Comparison of ENCODE assay signal across 28 cellular contexts in genomic region chr5:72749362-72749997, GRCh38.
"Had no signal": no experiment of that assay in that cellular context is flagged by ENCODE, and none has a peak within 500 bp of the region (broad histone marks: within the 10 kb centered on the region; RNA-seq: fewer than 3 reads in every experiment).

No MANE protein-coding gene starts in this region.

- H3K4me1 Mint-ChIP-seq: activated CD4-positive, alpha-beta T cell treated with anti-CD3 and anti-CD28 coated beads, Interleukin-2, amount 10 ng/mL, durations not matched to agents 24 days and 14 days; activated naive CD8-positive, alpha-beta T cell treated with anti-CD3 and anti-CD28 coated beads for 36 hours; memory B cell; naive thymus-derived CD8-positive, alpha-beta T cell; neural crest cell had no signal

- H3K36me3 ChIP-seq: adrenal gland, cardiac muscle cell, colonic mucosa, gastrocnemius medialis, right atrium auricular region, thoracic aorta had no signal

- H3K27me3 ChIP-seq: adrenal gland, body of pancreas, cardiac muscle cell, colonic mucosa, gastrocnemius medialis, right atrium auricular region had no signal

- DNase-seq: activated CD4-positive, alpha-beta memory T cell treated with anti-CD3 and anti-CD28 coated beads for 36 hours; activated CD4-positive, alpha-beta T cell treated with anti-CD3 and anti-CD28 coated beads, Interleukin-2, amount 10 ng/mL, durations not matched to agents 24 days and 14 days; activated CD8-positive, alpha-beta memory T cell treated with anti-CD3 and anti-CD28 coated beads, Interleukin-2, amount 50 U/mL, for 4 hours; activated effector memory CD4-positive, alpha-beta T cell treated with anti-CD3 and anti-CD28 coated beads, Interleukin-2, amount 50 U/mL, for 16 hours; activated naive CD4-positive, alpha-beta T cell treated with anti-CD3 and anti-CD28 coated beads for 36 hours; activated naive CD8-positive, alpha-beta T cell treated with anti-CD3 and anti-CD28 coated beads for 36 hours; activated T-cell treated with anti-CD3 and anti-CD28 coated beads, Interleukin-2, amount 50 U/mL, for 1 hour; adrenal gland; aorta; body of pancreas; cerebellar nuclear complex; colonic mucosa; effector memory CD4-positive, alpha-beta T cell; erythroblast; gastrocnemius medialis; head of caudate nucleus; hypothalamus; naive thymus-derived CD8-positive, alpha-beta T cell; stimulated activated CD4-positive, alpha-beta T cell treated with anti-CD3 and anti-CD28 coated beads, Interleukin-4, amount 100 ng/mL, for 1 hour; trophoblast cell had no signal

- H3K4me1 ChIP-seq: adrenal gland, body of pancreas, colonic mucosa, gastrocnemius medialis, right atrium auricular region had no signal

- H3K27ac ChIP-seq: adrenal gland, body of pancreas, cardiac muscle cell, colonic mucosa, gastrocnemius medialis, right atrium auricular region, thoracic aorta had no signal

- H3K36me3 Mint-ChIP-seq: activated CD4-positive, alpha-beta memory T cell treated with anti-CD3 and anti-CD28 coated beads for 36 hours; activated naive CD8-positive, alpha-beta T cell treated with anti-CD3 and anti-CD28 coated beads for 36 hours; memory B cell; naive thymus-derived CD8-positive, alpha-beta T cell had no signal

- ATAC-seq: activated CD4-positive, CD25-positive, alpha-beta regulatory T cell treated with anti-CD3 and anti-CD28 coated beads, Interleukin-2, amount 50 U/mL, for 24 hours; body of pancreas; gastrocnemius medialis; naive thymus-derived CD8-positive, alpha-beta T cell had no signal

- H3K4me3 Mint-ChIP-seq: activated CD4-positive, alpha-beta memory T cell treated with anti-CD3 and anti-CD28 coated beads for 36 hours; activated CD4-positive, alpha-beta T cell treated with anti-CD3 and anti-CD28 coated beads, Interleukin-2, amount 10 ng/mL, durations not matched to agents 24 days and 14 days; activated naive CD4-positive, alpha-beta T cell treated with anti-CD3 and anti-CD28 coated beads for 36 hours; activated naive CD8-positive, alpha-beta T cell treated with anti-CD3 and anti-CD28 coated beads for 36 hours; activated T-helper 1 cell treated with anti-CD3 and anti-CD28 coated beads, Interleukin-12 subunit alpha, Interleukin-12 subunit beta, Interleukin-2, Interleukin-4 antibody, amounts not matched to agents 30 ng/mL and 10 ng/mL and 1 ng/mL, durations not matched to agents 14 hours and 24 hours and 36 hours; memory B cell; naive thymus-derived CD8-positive, alpha-beta T cell; neural crest cell; stimulated activated naive CD8-positive, alpha-beta T cell treated with anti-CD3 and anti-CD28 coated beads, Interleukin-15, Interleukin-2, amounts not matched to agents 100 ng/mL and 50 ng/mL, for 24 hours had no signal

- H3K27ac Mint-ChIP-seq: activated CD4-positive, alpha-beta memory T cell treated with anti-CD3 and anti-CD28 coated beads for 36 hours; activated CD4-positive, alpha-beta T cell treated with anti-CD3 and anti-CD28 coated beads, Interleukin-2, amount 10 ng/mL, durations not matched to agents 24 days and 14 days; activated naive CD4-positive, alpha-beta T cell treated with anti-CD3 and anti-CD28 coated beads for 36 hours; activated naive CD8-positive, alpha-beta T cell treated with anti-CD3 and anti-CD28 coated beads for 36 hours; activated T-helper 1 cell treated with anti-CD3 and anti-CD28 coated beads, Interleukin-12 subunit alpha, Interleukin-12 subunit beta, Interleukin-2, Interleukin-4 antibody, amounts not matched to agents 30 ng/mL and 10 ng/mL and 1 ng/mL, durations not matched to agents 14 hours and 24 hours and 36 hours; memory B cell; naive thymus-derived CD8-positive, alpha-beta T cell; stimulated activated naive CD8-positive, alpha-beta T cell treated with anti-CD3 and anti-CD28 coated beads, Interleukin-15, Interleukin-2, amounts not matched to agents 100 ng/mL and 50 ng/mL, for 24 hours had no signal

- H3K27me3 Mint-ChIP-seq: memory B cell had no signal

- H3K4me3 ChIP-seq: adrenal gland, body of pancreas, cardiac muscle cell, colonic mucosa, gastrocnemius medialis, right atrium auricular region, thoracic aorta had no signal

- H3K9me3 ChIP-seq: adrenal gland, body of pancreas, colonic mucosa, gastrocnemius medialis, right atrium auricular region, thoracic aorta had no signal

- H3K9me3 Mint-ChIP-seq: activated CD4-positive, alpha-beta memory T cell treated with anti-CD3 and anti-CD28 coated beads for 36 hours; activated CD4-positive, alpha-beta T cell treated with anti-CD3 and anti-CD28 coated beads, Interleukin-2, amount 10 ng/mL, durations not matched to agents 24 days and 14 days; activated naive CD4-positive, alpha-beta T cell treated with anti-CD3 and anti-CD28 coated beads for 36 hours; activated T-helper 1 cell treated with anti-CD3 and anti-CD28 coated beads, Interleukin-12 subunit alpha, Interleukin-12 subunit beta, Interleukin-2, Interleukin-4 antibody, amounts not matched to agents 30 ng/mL and 10 ng/mL and 1 ng/mL, durations not matched to agents 14 hours and 24 hours and 36 hours; memory B cell had no signal
